Comparison of ENCODE assay signal across 9 cellular contexts in genomic region chr20:45294003-45294368, GRCh38. TPM values are rescaled to one million over a fixed set of nuclear protein-coding genes. Genes with fewer than 3 reads are reported as not detected.
DNase-seq lines count a peak whose midpoint lies in the region; ATAC-seq and TF ChIP-seq lines count a peak whose summit lies in the region.
"Had no signal": no experiment of that assay in that cellular context is flagged by ENCODE, and none has a peak within 500 bp of the region (broad histone marks: within the 10 kb centered on the region; RNA-seq: fewer than 3 reads in every experiment).

No MANE protein-coding gene starts in this region.

- no peaks in the 10 kb centered on the region for H3K9me3 Mint-ChIP-seq in activated naive CD4-positive, alpha-beta T cell treated with anti-CD3 and anti-CD28 coated beads for 36 hours
- no peaks in the 10 kb centered on the region for H3K9me3 Mint-ChIP-seq in activated CD8-positive, alpha-beta T cell treated with anti-CD3 and anti-CD28 coated beads, Interleukin-2, amount 10 ng/mL, durations not matched to agents 7 days and 5 days (ENCODE audit: insufficient read depth)

- peak overlapping the region; percentile 72 for H3K4me3 Mint-ChIP-seq in activated naive CD4-positive, alpha-beta T cell treated with anti-CD3 and anti-CD28 coated beads for 36 hours
- H3K4me3 Mint-ChIP-seq in activated CD8-positive, alpha-beta T cell treated with anti-CD3 and anti-CD28 coated beads, Interleukin-2, amount 10 ng/mL, durations not matched to agents 7 days and 5 days: peak overlapping the region; percentile 65

- 50% methylated on average over 5 of the region's 5 CpGs for WGBS in mesenchymal stem cell

- peaks cover 4% of the 10 kb centered on the region for H3K4me1 Mint-ChIP-seq in activated naive CD4-positive, alpha-beta T cell treated with anti-CD3 and anti-CD28 coated beads for 36 hours (ENCODE audit: low read depth)
- peaks cover 11% of the 10 kb centered on the region for H3K4me1 Mint-ChIP-seq in activated CD8-positive, alpha-beta T cell treated with anti-CD3 and anti-CD28 coated beads, Interleukin-2, amount 10 ng/mL, durations not matched to agents 7 days and 5 days (ENCODE audit: low read depth)

- H3K4me2 ChIP-seq in mesenchymal stem cell (ENCODE audit: low read length, poor library complexity, severe bottlenecking): peak overlapping the region; percentile 93

- no peak overlapping the region for H2BK120ac ChIP-seq in mesenchymal stem cell (ENCODE audit: low read depth, low read length)

- H3K36me3 Mint-ChIP-seq in activated naive CD4-positive, alpha-beta T cell treated with anti-CD3 and anti-CD28 coated beads for 36 hours (ENCODE audit: low read depth): no peaks in the 10 kb centered on the region
- H3K36me3 Mint-ChIP-seq in activated CD8-positive, alpha-beta T cell treated with anti-CD3 and anti-CD28 coated beads, Interleukin-2, amount 10 ng/mL, durations not matched to agents 7 days and 5 days (ENCODE audit: low read depth): no peaks in the 10 kb centered on the region

- H3K4me3 ChIP-seq in mesenchymal stem cell (ENCODE audit: insufficient read depth in 1 of 2, low read depth in 1 of 2, low read length in 2 of 2): peak overlapping the region in 1 of 2 experiments; percentile 77
- H3K4me3 ChIP-seq in thoracic aorta: peak overlapping the region; percentile 82

- H3K27me3 Mint-ChIP-seq in activated naive CD4-positive, alpha-beta T cell treated with anti-CD3 and anti-CD28 coated beads for 36 hours (ENCODE audit: low read depth): peaks cover 33% of the 10 kb centered on the region
- H3K27me3 Mint-ChIP-seq in activated CD8-positive, alpha-beta T cell treated with anti-CD3 and anti-CD28 coated beads, Interleukin-2, amount 10 ng/mL, durations not matched to agents 7 days and 5 days (ENCODE audit: low read depth): peaks cover 27% of the 10 kb centered on the region

- no peaks in the 10 kb centered on the region for H3K36me3 ChIP-seq in mesenchymal stem cell (ENCODE audit: control insufficient read depth in 1 of 2, insufficient read depth in 2 of 2, low read depth in 1 of 2, low read length in 2 of 2)
- H3K36me3 ChIP-seq in thoracic aorta: no peaks in the 10 kb centered on the region

- H3K27me3 ChIP-seq in mesenchymal stem cell (ENCODE audit: control insufficient read depth in 1 of 2, insufficient read depth in 1 of 2, low read length in 2 of 2): peaks cover 0 to 18% of the 10 kb centered on the region in 2 experiments
- H3K27me3 ChIP-seq in thoracic aorta (replicated peaks; ENCODE audit: insufficient read depth): no peaks in the 10 kb centered on the region

- H3K4ac ChIP-seq in mesenchymal stem cell (ENCODE audit: low read depth in 1 of 2, low read length in 2 of 2): no peak overlapping the region

- no peak overlapping the region for H3K18ac ChIP-seq in mesenchymal stem cell (ENCODE audit: low read depth in 1 of 2, low read length in 2 of 2)

- H3K4me1 ChIP-seq in mesenchymal stem cell (ENCODE audit: control insufficient read depth, insufficient read depth, low read depth, low read length) (peaks cover 8% of the 10 kb centered on the region), thoracic aorta (ENCODE audit: control insufficient read depth in 1 of 2, low read depth in 2 of 2) (peaks cover 0 to 8% of the 10 kb centered on the region in 2 donors)

- H3K14ac ChIP-seq in mesenchymal stem cell (ENCODE audit: low read length in 2 of 2): no peak overlapping the region

- no peak overlapping the region for H3K23ac ChIP-seq in mesenchymal stem cell (ENCODE audit: low read length in 2 of 2)

- no peak overlapping the region for H3K9ac ChIP-seq in mesenchymal stem cell (ENCODE audit: low read length)

- POLR2A ChIA-PET in activated CD8-positive, alpha-beta T cell treated with anti-CD3 and anti-CD28 coated beads, Interleukin-2, amount 10 ng/mL, durations not matched to agents 7 days and 5 days (lab: Charles Lee): interaction anchor here (0.8 to 1.1 kb wide), 3 partner anchors 25 to 77 kb away, joined by 3 to 5 read pairs (median 3); partner anchors contain the start of gene SYS1

- DNase-seq in activated naive CD4-positive, alpha-beta T cell treated with anti-CD3 and anti-CD28 coated beads for 36 hours: no peak
- no peak for DNase-seq in activated naive CD4-positive, alpha-beta T cell treated with anti-CD3 and anti-CD28 coated beads, Interleukin-2, amount 50 U/mL, for 16 hours
- DNase-seq in activated CD8-positive, alpha-beta T cell treated with anti-CD3 and anti-CD28 coated beads, Interleukin-2, amount 10 ng/mL, durations not matched to agents 7 days and 5 days: no peak
- DNase-seq in mesenchymal stem cell (no peak), thoracic aorta (ENCODE audit: low spot score) (no peak), NCI-H1092 treated with DMSO at 0.1 percent for 48 hours (lab: John Stamatoyannopoulos, UW) (no peak), SHP77 treated with DMSO at 0.1 percent for 48 hours (lab: John Stamatoyannopoulos, UW) (no peak)
- no peak for DNase-seq in central memory CD4-positive, alpha-beta T cell

- no peak overlapping the region for H2AK5ac ChIP-seq in mesenchymal stem cell (ENCODE audit: low read length, severe bottlenecking)

- H4K91ac ChIP-seq in mesenchymal stem cell (ENCODE audit: low read length): no peak overlapping the region

- intact Hi-C loops in activated naive CD4-positive, alpha-beta T cell treated with anti-CD3 and anti-CD28 coated beads for 36 hours (cut with micrococcal nuclease): loop anchor here (5.0 kb wide), 2 partner anchors 282 to 327 kb away; partner anchors contain the start of gene STK4

- no peak overlapping the region for H2BK12ac ChIP-seq in mesenchymal stem cell (ENCODE audit: low read length in 2 of 2)

- ATAC-seq in activated CD8-positive, alpha-beta T cell treated with anti-CD3 and anti-CD28 coated beads, Interleukin-2, amount 10 ng/mL, durations not matched to agents 7 days and 5 days: no peak
- ATAC-seq in thoracic aorta (ENCODE audit: insufficient number of reproducible peaks, low FRiP score, low read depth): no peak

- no peak overlapping the region for H2BK5ac ChIP-seq in mesenchymal stem cell (ENCODE audit: low read depth, low read length, poor library complexity, severe bottlenecking)

- H2AFZ ChIP-seq in mesenchymal stem cell (ENCODE audit: low read depth, low read length): no peak overlapping the region

- CTCF ChIA-PET in activated naive CD4-positive, alpha-beta T cell treated with anti-CD3 and anti-CD28 coated beads for 36 hours (lab: Charles Lee): interaction anchor here (0.6 to 6.4 kb wide), 60 partner anchors 9 to 714 kb away, joined by 3 to 87 read pairs (median 5); partner anchors contain the start of genes KCNS1, MMP9, RBPJL and SYS1
- CTCF ChIA-PET in activated CD8-positive, alpha-beta T cell treated with anti-CD3 and anti-CD28 coated beads, Interleukin-2, amount 10 ng/mL, durations not matched to agents 7 days and 5 days (lab: Charles Lee): interaction anchor here (0.8 to 6.1 kb wide), 68 partner anchors 9 to 996 kb away, joined by 3 to 131 read pairs (median 5); partner anchors contain the start of genes KCNS1, MATN4, RBPJL and SDC4

- H4K8ac ChIP-seq in mesenchymal stem cell (ENCODE audit: low read length): no peak overlapping the region

- H3K27ac Mint-ChIP-seq in activated naive CD4-positive, alpha-beta T cell treated with anti-CD3 and anti-CD28 coated beads for 36 hours: no peak overlapping the region
- no peak overlapping the region for H3K27ac Mint-ChIP-seq in activated CD8-positive, alpha-beta T cell treated with anti-CD3 and anti-CD28 coated beads, Interleukin-2, amount 10 ng/mL, durations not matched to agents 7 days and 5 days

- H3K9me3 ChIP-seq in mesenchymal stem cell (ENCODE audit: control insufficient read depth, low read length): no peaks in the 10 kb centered on the region
- no peaks in the 10 kb centered on the region for H3K9me3 ChIP-seq in thoracic aorta

- TF ChIP-seq CTCF in thoracic aorta (IDR thresholded peaks at IDR 0.05): no peak

- no peaks in the 10 kb centered on the region for H3K79me1 ChIP-seq in mesenchymal stem cell (replicated peaks; ENCODE audit: low read length, poor library complexity, severe bottlenecking)

- H2BK15ac ChIP-seq in mesenchymal stem cell (ENCODE audit: low read depth, poor library complexity, severe bottlenecking): no peak overlapping the region

- no peak overlapping the region for H3K27ac ChIP-seq in mesenchymal stem cell (ENCODE audit: low read length, poor library complexity, severe bottlenecking)
- H3K27ac ChIP-seq in thoracic aorta: no peak overlapping the region

RNA-seq across cellular contexts. Expression of gene RBPJL, which starts 12.7 kb away (rescaled TPM):
- total RNA-seq in activated naive CD4-positive, alpha-beta T cell treated with anti-CD3 and anti-CD28 coated beads for 36 hours: not detected
- total RNA-seq in activated CD8-positive, alpha-beta T cell treated with anti-CD3 and anti-CD28 coated beads, Interleukin-2, amount 10 ng/mL, durations not matched to agents 7 days and 5 days: not detected
- polyA plus RNA-seq in mesenchymal stem cell (2013, experiment 1 of 2): not detected
- polyA plus RNA-seq in mesenchymal stem cell (2013, experiment 2 of 2): not detected
- total RNA-seq in thoracic aorta: not detected
- total RNA-seq: M059J had no signal

RNA-seq across cellular contexts. Expression of gene MATN4, which starts 14.1 kb away (rescaled TPM):
- total RNA-seq in activated naive CD4-positive, alpha-beta T cell treated with anti-CD3 and anti-CD28 coated beads for 36 hours: 1 to 10 TPM; 1.0 to 1.5 TPM
- under 1 TPM in 1 of 2 experiments, not detected in 1; 0.39 TPM for total RNA-seq in activated CD8-positive, alpha-beta T cell treated with anti-CD3 and anti-CD28 coated beads, Interleukin-2, amount 10 ng/mL, durations not matched to agents 7 days and 5 days
- 0.03 TPM for polyA plus RNA-seq in mesenchymal stem cell (2013, experiment 1 of 2)
- 0.03 TPM for polyA plus RNA-seq in mesenchymal stem cell (2013, experiment 2 of 2)
- total RNA-seq in thoracic aorta: under 1 TPM in 1 of 2 donors, not detected in 1; 0.27 TPM
- total RNA-seq: M059J had no signal

RNA-seq across cellular contexts. Expression of gene SLPI, which starts 39.6 kb away (rescaled TPM):
- not detected for total RNA-seq in activated naive CD4-positive, alpha-beta T cell treated with anti-CD3 and anti-CD28 coated beads for 36 hours
- not detected for total RNA-seq in activated CD8-positive, alpha-beta T cell treated with anti-CD3 and anti-CD28 coated beads, Interleukin-2, amount 10 ng/mL, durations not matched to agents 7 days and 5 days
- polyA plus RNA-seq in mesenchymal stem cell (2013, experiment 1 of 2): not detected
- not detected for polyA plus RNA-seq in mesenchymal stem cell (2013, experiment 2 of 2)
- 10 to 100 TPM; 44.3 to 56.0 TPM for total RNA-seq in thoracic aorta

RNA-seq across cellular contexts. Expression of gene SDC4, which starts 54.2 kb away (rescaled TPM):
- 10 to 100 TPM; 28.4 to 31.4 TPM for total RNA-seq in activated naive CD4-positive, alpha-beta T cell treated with anti-CD3 and anti-CD28 coated beads for 36 hours
- 1 to 10 TPM; 6.6 to 6.7 TPM for total RNA-seq in activated CD8-positive, alpha-beta T cell treated with anti-CD3 and anti-CD28 coated beads, Interleukin-2, amount 10 ng/mL, durations not matched to agents 7 days and 5 days
- polyA plus RNA-seq in mesenchymal stem cell (2013, experiment 1 of 2): 42.8 TPM
- polyA plus RNA-seq in mesenchymal stem cell (2013, experiment 2 of 2): 43.8 TPM
- 100 to 1,000 TPM in 1 of 2 donors, 10 to 100 TPM in 1; 93.5 to 108 TPM for total RNA-seq in thoracic aorta

Comparison
In these comparisons a context has a peak if more than half of its experiments do, and no peak if none do; other contexts are left out.
1. RNA of gene SLPI, which starts 39.6 kb away (total RNA-seq): 44.3 to 56.0 TPM in thoracic aorta; not detected in activated naive CD4-positive, alpha-beta T cell treated with anti-CD3 and anti-CD28 coated beads for 36 hours and not detected in activated CD8-positive, alpha-beta T cell treated with anti-CD3 and anti-CD28 coated beads, Interleukin-2, amount 10 ng/mL, durations not matched to agents 7 days and 5 days; every median in the first group is over 10 times any median in the second.